Comparison of ENCODE assay signal across 11 cellular contexts in the genomic region with DNA sequence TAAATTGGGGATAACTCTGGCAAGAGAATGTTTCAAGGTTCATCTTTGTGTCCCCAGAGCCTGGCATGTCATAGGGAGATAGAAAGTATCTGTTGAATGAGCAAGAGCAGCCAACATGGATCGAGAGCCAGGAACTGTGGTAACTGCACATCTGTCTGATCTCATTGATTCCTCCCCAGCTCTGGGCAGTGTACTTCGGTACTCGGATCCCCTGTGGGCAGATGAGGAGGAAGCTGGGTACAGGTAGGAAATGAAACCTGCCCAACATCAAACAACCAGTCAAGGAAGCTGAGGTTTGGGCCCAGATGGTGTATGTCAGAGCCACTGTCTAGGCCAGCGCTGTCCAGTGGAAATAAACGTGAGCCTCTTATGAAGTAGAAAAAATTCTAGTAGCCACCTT.
DNase-seq lines count a peak whose midpoint lies in the region; ATAC-seq, FAIRE-seq and TF ChIP-seq lines count a peak whose summit lies in the region.
"Had no signal": no experiment of that assay in that cellular context is flagged by ENCODE, and none has a peak within 500 bp of the region (broad histone marks: within the 10 kb centered on the region; RNA-seq: fewer than 3 reads in every experiment).

No MANE protein-coding gene starts in this region.

- H3K27ac Mint-ChIP-seq in endothelial cell (ENCODE audit: unreplicated experiment): peak overlapping the region; percentile 51

- no peaks in the 10 kb centered on the region for H3K27me3 ChIP-seq in BLaER1
- H3K27me3 ChIP-seq in SJCRH30: no peaks in the 10 kb centered on the region

- peaks cover 12% of the 10 kb centered on the region for H3K27me3 Mint-ChIP-seq in endothelial cell (ENCODE audit: unreplicated experiment)

- H3K36me3 ChIP-seq in BLaER1 (no peaks in the 10 kb centered on the region), SJCRH30 (no peaks in the 10 kb centered on the region)

- H3K9ac ChIP-seq in BLaER1: no peak overlapping the region

- FAIRE-seq in frontal cortex (lab: Jason Lieb, UNC): no peak

- H3K9me3 ChIP-seq in BLaER1 (no peaks in the 10 kb centered on the region), SJCRH30 (replicated peaks) (no peaks in the 10 kb centered on the region)

- no peak for DNase-seq in endothelial cell (ENCODE audit: low spot score)
- DNase-seq in NCI-H2107 (lab: John Stamatoyannopoulos, UW): no peak
- no peak for DNase-seq in SJCRH30
- no peak for DNase-seq in frontal cortex (ENCODE audit: low spot score in 2 of 2)
- no peak for DNase-seq in stimulated activated CD4-positive, alpha-beta T cell treated with anti-CD3 and anti-CD28 coated beads, Interleukin-4, amount 100 ng/mL, for 4 hours
- DNase-seq: activated CD8-positive, alpha-beta memory T cell treated with anti-CD3 and anti-CD28 coated beads for 24 hours; NCI-H524 treated with DMSO at 0.1 percent for 48 hours had no signal

- H3K4me2 ChIP-seq in BLaER1: peak overlapping the region; percentile 18; the same call in 1 of the 2 replicates

- H3K4me1 Mint-ChIP-seq in endothelial cell (ENCODE audit: unreplicated experiment): peaks cover 78% of the 10 kb centered on the region

- H3K36me3 Mint-ChIP-seq in endothelial cell (ENCODE audit: low read depth, unreplicated experiment): peaks cover 23% of the 10 kb centered on the region

- no peaks in the 10 kb centered on the region for H3K9me3 Mint-ChIP-seq in endothelial cell (ENCODE audit: unreplicated experiment)

- H3K4me3 ChIP-seq in BLaER1 (no peak overlapping the region), SJCRH30 (no peak overlapping the region)

- no peak for TF ChIP-seq CTCF in endothelial cell (IDR thresholded peaks at IDR 0.05; ENCODE audit: unreplicated experiment)

- H3K4me1 ChIP-seq in BLaER1 (peaks cover 34% of the 10 kb centered on the region), SJCRH30 (peaks cover 19% of the 10 kb centered on the region; the same call in 1 of the 2 replicates)

- no peaks in the 10 kb centered on the region for H4K20me1 ChIP-seq in BLaER1

- ATAC-seq in GM19324 (IDR thresholded peaks at IDR 0.05; ENCODE audit: low FRiP score, unreplicated experiment): peak; percentile 48
- peak; percentile 60 for ATAC-seq in HG03378 (IDR thresholded peaks at IDR 0.05; ENCODE audit: unreplicated experiment)

- peak overlapping the region; percentile 29 for H3K4me3 Mint-ChIP-seq in endothelial cell (ENCODE audit: unreplicated experiment)

- H3K27ac ChIP-seq in BLaER1: no peak overlapping the region
- H3K27ac ChIP-seq in SJCRH30: no peak overlapping the region
- H3K27ac ChIP-seq: epithelial cell of prostate had no signal
